Comparison of ENCODE assay signal across 8 cellular contexts in genomic region chr20:62936996-62937352, GRCh38. TPM values are rescaled to one million over a fixed set of nuclear protein-coding genes. Genes with fewer than 3 reads are reported as not detected.
DNase-seq lines count a peak whose midpoint lies in the region; ATAC-seq and TF ChIP-seq lines count a peak whose summit lies in the region.

No MANE protein-coding gene starts in this region.

- peak overlapping the region; percentile 94 for H3K27ac ChIP-seq in GM23338 (ENCODE audit: low read depth)
- H3K27ac ChIP-seq in Panc1 (ENCODE audit: low read length): peak overlapping the region; percentile 86

- H3K27me3 Mint-ChIP-seq in GM23338 (ENCODE audit: insufficient read depth, low read depth, poor library complexity) (peaks cover 11% of the 10 kb centered on the region), endothelial cell (ENCODE audit: unreplicated experiment) (peaks cover 7% of the 10 kb centered on the region), neural crest cell (ENCODE audit: low read depth) (no peaks in the 10 kb centered on the region)

- in situ Hi-C loops in Panc1 (cut with HindIII; ENCODE audit: low pct_unique_long_range_greater_than_20kb, low sequenced_read_pairs): no loop called here

- H3F3A ChIP-seq in GM23338 (replicated peaks; ENCODE audit: low read depth): peaks cover 55% of the 10 kb centered on the region

- H3K79me2 ChIP-seq in GM23338 (replicated peaks; ENCODE audit: insufficient read depth): peaks cover 95% of the 10 kb centered on the region

- no peaks in the 10 kb centered on the region for H3K9me3 ChIP-seq in Panc1 (ENCODE audit: control insufficient read depth, insufficient read depth, low read depth, low read length)

- no peaks in the 10 kb centered on the region for H3K9me2 ChIP-seq in GM23338 (ENCODE audit: insufficient read depth)

- no TSS peak for BruUV-seq in Panc1 (replicated peaks; lab: Mats Ljungman, UMichigan)

- H4K20me1 ChIP-seq in GM23338 (replicated peaks; ENCODE audit: insufficient read depth): peaks cover 72% of the 10 kb centered on the region

- H3K36me3 Mint-ChIP-seq in GM23338 (ENCODE audit: low read depth): peaks cover 24% of the 10 kb centered on the region
- peaks cover 4% of the 10 kb centered on the region for H3K36me3 Mint-ChIP-seq in endothelial cell (ENCODE audit: low read depth, unreplicated experiment)
- peaks cover 4% of the 10 kb centered on the region for H3K36me3 Mint-ChIP-seq in neural crest cell (ENCODE audit: low read depth)

- no peak for DNase-seq in GM23338 (ENCODE audit: low spot score)
- DNase-seq in Panc1 (ENCODE audit: low read depth, low spot score): no peak
- no peak for DNase-seq in endothelial cell (ENCODE audit: low spot score)
- DNase-seq in neural crest cell (ENCODE audit: low read depth, low spot score): no peak
- DNase-seq in cerebellar nuclear complex (lab: John Stamatoyannopoulos, UW): no peak
- no peak for DNase-seq in D341Med (ENCODE audit: low spot score)

- ATAC-seq in GM23338 (no peak), Panc1 (no peak; the same call in 1 of the 2 replicates), HG02852 (IDR thresholded peaks at IDR 0.05; ENCODE audit: unreplicated experiment) (no peak), GM18517 (IDR thresholded peaks at IDR 0.05; ENCODE audit: unreplicated experiment) (no peak)

- H3K27me3 ChIP-seq in GM23338 (ENCODE audit: insufficient read depth): no peaks in the 10 kb centered on the region
- H3K27me3 ChIP-seq in Panc1 (ENCODE audit: control insufficient read depth, insufficient read depth, low read length): no peaks in the 10 kb centered on the region

- H3K36me3 ChIP-seq in GM23338 (ENCODE audit: insufficient read depth) (peaks cover 26% of the 10 kb centered on the region), Panc1 (ENCODE audit: control insufficient read depth, insufficient read depth, low read length) (peaks cover 5% of the 10 kb centered on the region)

- intact Hi-C loops in Panc1 (cut with micrococcal nuclease; ENCODE audit: unreplicated experiment): no loop called here

- TF ChIP-seq CTCF in GM23338 (conservative IDR thresholded peaks at IDR 0.05; ENCODE audit: low read depth in 2 of 2) (no peak), Panc1 (IDR thresholded peaks at IDR 0.05) (no peak), endothelial cell (IDR thresholded peaks at IDR 0.05; ENCODE audit: unreplicated experiment) (no peak), neural crest cell (conservative IDR thresholded peaks at IDR 0.05) (no peak)

- CTCF ChIA-PET in Panc1 (lab: Charles Lee): no interaction called here

- POLR2A ChIA-PET in Panc1 (lab: Charles Lee): interaction anchor here (0.7 to 1.0 kb wide), 2 partner anchors 19 to 22 kb away, joined by 3 to 5 read pairs; no protein-coding TSS in a partner anchor

- no peak overlapping the region for H2AFZ ChIP-seq in GM23338

- H3K4me2 ChIP-seq in GM23338: peak overlapping the region; percentile 97

- H3K4me1 ChIP-seq in GM23338 (ENCODE audit: insufficient read depth) (peaks cover 65% of the 10 kb centered on the region), Panc1 (ENCODE audit: control insufficient read depth, insufficient read depth, low read length) (peaks cover 37% of the 10 kb centered on the region)

- H3K9me3 Mint-ChIP-seq in GM23338 (peaks cover 3% of the 10 kb centered on the region; the same call in 1 of the 3 replicates), endothelial cell (ENCODE audit: unreplicated experiment) (no peaks in the 10 kb centered on the region), neural crest cell (no peaks in the 10 kb centered on the region)

- peaks cover 21% of the 10 kb centered on the region for H3K4me1 Mint-ChIP-seq in GM23338
- peaks cover 14% of the 10 kb centered on the region for H3K4me1 Mint-ChIP-seq in endothelial cell (ENCODE audit: unreplicated experiment)
- peaks cover 33% of the 10 kb centered on the region for H3K4me1 Mint-ChIP-seq in neural crest cell

- peak overlapping the region; percentile 100 for H3K4me3 ChIP-seq in GM23338
- H3K4me3 ChIP-seq in Panc1 (ENCODE audit: low read depth in 2 of 2, low read length in 2 of 2): peak overlapping the region; percentile 61 to 99

- H3K27ac Mint-ChIP-seq in GM23338 (peak overlapping the region; percentile 91), endothelial cell (ENCODE audit: unreplicated experiment) (peak overlapping the region; percentile 93), neural crest cell (ENCODE audit: unreplicated experiment) (peak overlapping the region; percentile 99)

- H3K4me3 Mint-ChIP-seq in GM23338 (no peak overlapping the region), endothelial cell (ENCODE audit: unreplicated experiment) (peak overlapping the region; percentile 96), neural crest cell (peak overlapping the region; percentile 98)

TF ChIP-seq in GM23338, 12 proteins besides CTCF, POLR2A, EP300 and RAD21:
- TF ChIP-seq CREB1 (CRISPR knock-in tag; IDR thresholded peaks at IDR 0.05; ENCODE audit: low read depth) (no peak), NANOG (IDR thresholded peaks at IDR 0.05; ENCODE audit: borderline replicate concordance) (no peak)
TF ChIP-seq in GM23338: peak in this region for 0.

RNA-seq across cellular contexts. Expression of gene GID8, which starts 1.0 kb away (rescaled TPM):
- 102 and 106 TPM in 2 replicates for total RNA-seq in GM23338 (2014; rRNA removed; shearing (Covaris generic))
- 41.7 and 41.8 TPM in 2 replicates for polyA plus RNA-seq in GM23338 (2016; fragmentation: Nextera tagmentation; extraction: Ambion mirVana)
- total RNA-seq in Panc1 (2021; ENCODE audit: unreplicated experiment) (37.3 TPM), endothelial cell (ENCODE audit: unreplicated experiment) (45.0 TPM), neural crest cell (62.3 and 65.6 TPM in 2 replicates)
- 27.2 TPM for polyA plus RNA-seq in Panc1 (2012; ENCODE audit: insufficient read length)

RNA-seq across cellular contexts. Expression of gene DIDO1, which starts 10.7 kb away (rescaled TPM):
- 147 and 162 TPM in 2 replicates for total RNA-seq in GM23338 (2014; rRNA removed; shearing (Covaris generic))
- polyA plus RNA-seq in GM23338 (2016; fragmentation: Nextera tagmentation; extraction: Ambion mirVana): 61.5 and 72.4 TPM in 2 replicates
- total RNA-seq in Panc1 (2021; ENCODE audit: unreplicated experiment) (57.3 TPM), endothelial cell (ENCODE audit: unreplicated experiment) (61.0 TPM), neural crest cell (72.0 TPM in 2 replicates)
- 33.9 TPM for polyA plus RNA-seq in Panc1 (2012; ENCODE audit: insufficient read length)

RNA-seq across cellular contexts. Expression of gene SLC17A9, which starts 15.5 kb away (rescaled TPM):
- total RNA-seq in GM23338 (2014; rRNA removed; shearing (Covaris generic)): 24.2 and 32.0 TPM in 2 replicates
- polyA plus RNA-seq in GM23338 (2016; fragmentation: Nextera tagmentation; extraction: Ambion mirVana): 36.1 and 39.3 TPM in 2 replicates
- total RNA-seq in Panc1 (2021; ENCODE audit: unreplicated experiment) (0.28 TPM), endothelial cell (ENCODE audit: unreplicated experiment) (7.0 TPM), neural crest cell (1.2 and 1.4 TPM in 2 replicates)
- not detected for polyA plus RNA-seq in Panc1 (2012; ENCODE audit: insufficient read length)
